Comparison of ENCODE assay signal across 16 cellular contexts in genomic region chr17:61313515-61314326, GRCh38.
DNase-seq lines count a peak whose midpoint lies in the region; ATAC-seq and TF ChIP-seq lines count a peak whose summit lies in the region.
"Had no signal": no experiment of that assay in that cellular context is flagged by ENCODE, and none has a peak within 500 bp of the region (broad histone marks: within the 10 kb centered on the region; RNA-seq: fewer than 3 reads in every experiment).

No MANE protein-coding gene starts in this region.

- H3K4me3 Mint-ChIP-seq in GM23338, result no peak overlapping the region
- H3K4me3 Mint-ChIP-seq: activated CD8-positive, alpha-beta T cell treated with anti-CD3 and anti-CD28 coated beads for 36 hours had no signal

- WGBS in hepatocyte (ENCODE audit: low lambda C conversion rate, missing lambda C conversion rate), result 76% methylated on average over 20 of the region's 20 CpGs
- whole genome bisulfite sequencing in psoas muscle, 3 donors, result 30 to 57% (median 37%) methylated on average over 20 of the region's 20 CpGs
- WGBS in suprapubic skin, result 58% methylated on average over 20 of the region's 20 CpGs

- intact Hi-C loops in psoas muscle (cut with DNase I), result no loop called here
- intact Hi-C loops in vagina (cut with DNase I), result no loop called here

- H4K20me1 ChIP-seq in hepatocyte (ENCODE audit: insufficient read depth, poor library complexity, severe bottlenecking) (no peaks in the 10 kb centered on the region), GM23338 (replicated peaks; ENCODE audit: insufficient read depth) (no peaks in the 10 kb centered on the region)

- no peak overlapping the region for H3K27ac Mint-ChIP-seq in GM23338
- H3K27ac Mint-ChIP-seq: activated CD8-positive, alpha-beta T cell treated with anti-CD3 and anti-CD28 coated beads for 36 hours had no signal

- DNase-seq in hepatocyte (ENCODE audit: low spot score), result no peak
- DNase-seq in psoas muscle, result no peak
- DNase-seq in vagina (ENCODE audit: extremely low spot score in 2 of 2), result no peak
- no peak for DNase-seq in NCI-H2081 treated with DMSO at 0.1 percent for 48 hours (lab: John Stamatoyannopoulos, UW)
- DNase-seq in suprapubic skin (ENCODE audit: low spot score in 2 of 2), result no peak
- DNase-seq in GM23338 (ENCODE audit: low spot score), result no peak
- DNase-seq: activated CD8-positive, alpha-beta T cell treated with anti-CD3 and anti-CD28 coated beads for 36 hours; effector CD8-positive, alpha-beta T cell; left colon; NCI-H1092; stimulated activated CD4-positive, alpha-beta T cell treated with anti-CD3 and anti-CD28 coated beads, Interleukin-12 subunit alpha, Interleukin-12 subunit beta, amount 100 ng/mL, for 4 hours had no signal

- H3K4me2 ChIP-seq in hepatocyte (no peak overlapping the region), GM23338 (no peak overlapping the region)

- peaks cover 10% of the 10 kb centered on the region for H3K27me3 Mint-ChIP-seq in GM23338 (ENCODE audit: insufficient read depth, low read depth, poor library complexity)
- H3K27me3 Mint-ChIP-seq: activated CD8-positive, alpha-beta T cell treated with anti-CD3 and anti-CD28 coated beads for 36 hours had no signal

- H3K79me2 ChIP-seq in hepatocyte (no peaks in the 10 kb centered on the region), GM23338 (replicated peaks; ENCODE audit: insufficient read depth) (no peaks in the 10 kb centered on the region)

- no peak overlapping the region for H3K4me3 ChIP-seq in hepatocyte
- no peak overlapping the region for H3K4me3 ChIP-seq in psoas muscle
- no peak overlapping the region for H3K4me3 ChIP-seq in vagina
- H3K4me3 ChIP-seq in suprapubic skin, result no peak overlapping the region
- no peak overlapping the region for H3K4me3 ChIP-seq in GM23338
- H3K4me3 ChIP-seq: GM12878, SJSA1, tibial nerve had no signal

- TF ChIP-seq POLR2A in vagina (IDR thresholded peaks at IDR 0.05) (no peak), suprapubic skin (IDR thresholded peaks at IDR 0.05) (no peak)

- H3K9me3 ChIP-seq in hepatocyte (ENCODE audit: low read depth) (no peaks in the 10 kb centered on the region), psoas muscle (no peaks in the 10 kb centered on the region), vagina (no peaks in the 10 kb centered on the region), suprapubic skin (no peaks in the 10 kb centered on the region)
- H3K9me3 ChIP-seq: SJSA1, tibial nerve had no signal

- H3K4me1 ChIP-seq in hepatocyte (ENCODE audit: insufficient read depth) (peaks cover 23% of the 10 kb centered on the region), psoas muscle (peaks cover 21% of the 10 kb centered on the region), vagina (peaks cover 35% of the 10 kb centered on the region), suprapubic skin (peaks cover 23% of the 10 kb centered on the region), GM23338 (ENCODE audit: insufficient read depth) (0 out of 2 replicates have a peak, but pooled peaks cover 3% of the 10 kb centered on the region)

- no peaks in the 10 kb centered on the region for H3K36me3 Mint-ChIP-seq in GM23338 (ENCODE audit: low read depth)

- TF ChIP-seq CTCF in hepatocyte (IDR thresholded peaks at IDR 0.05; ENCODE audit: poor library complexity) (no peak), psoas muscle (IDR thresholded peaks at IDR 0.05) (no peak), vagina (IDR thresholded peaks at IDR 0.05) (no peak), suprapubic skin (IDR thresholded peaks at IDR 0.05) (no peak), GM23338 (conservative IDR thresholded peaks at IDR 0.05; ENCODE audit: low read depth in 2 of 2) (no peak)

- H3K9me3 Mint-ChIP-seq in GM23338, result no peaks in the 10 kb centered on the region
- H3K9me3 Mint-ChIP-seq: activated CD8-positive, alpha-beta T cell treated with anti-CD3 and anti-CD28 coated beads for 36 hours had no signal

- H3K27ac ChIP-seq in cingulate gyrus (ENCODE audit: low read depth, low read length) (peak overlapping the region; percentile 69), hepatocyte (peak overlapping the region; percentile 35), psoas muscle (peak overlapping the region; percentile 71), vagina (peak overlapping the region; percentile 63), suprapubic skin (no peak overlapping the region), GM23338 (ENCODE audit: low read depth) (no peak overlapping the region)
- H3K27ac ChIP-seq: C4-2B, SJSA1 had no signal

- H3K27me3 ChIP-seq in hepatocyte (no peaks in the 10 kb centered on the region), psoas muscle (ENCODE audit: insufficient read depth in 3 of 3, low read length in 2 of 3) (no peaks in the 10 kb centered on the region), vagina (no peaks in the 10 kb centered on the region), suprapubic skin (no peaks in the 10 kb centered on the region), GM23338 (ENCODE audit: insufficient read depth) (no peaks in the 10 kb centered on the region)
- H3K27me3 ChIP-seq: SJSA1, tibial nerve had no signal

- H3K36me3 ChIP-seq in hepatocyte (replicated peaks; ENCODE audit: insufficient read depth, low read depth), result no peaks in the 10 kb centered on the region
- H3K36me3 ChIP-seq in psoas muscle (ENCODE audit: insufficient read depth in 1 of 2, low read depth in 1 of 2), result no peaks in the 10 kb centered on the region
- H3K36me3 ChIP-seq in vagina, result no peaks in the 10 kb centered on the region
- no peaks in the 10 kb centered on the region for H3K36me3 ChIP-seq in suprapubic skin
- H3K36me3 ChIP-seq in GM23338 (ENCODE audit: insufficient read depth), result no peaks in the 10 kb centered on the region
- H3K36me3 ChIP-seq: SJSA1, tibial nerve had no signal

- H3K9me2 ChIP-seq in hepatocyte (replicated peaks; ENCODE audit: insufficient read depth), result no peaks in the 10 kb centered on the region
- H3K9me2 ChIP-seq in GM23338 (ENCODE audit: insufficient read depth), result no peaks in the 10 kb centered on the region

- H3F3A ChIP-seq in GM23338 (replicated peaks; ENCODE audit: low read depth), result no peaks in the 10 kb centered on the region

- ATAC-seq in psoas muscle (peak in 1 of 4 donors; percentile 24), GM23338 (no peak)
- ATAC-seq: activated CD8-positive, alpha-beta T cell treated with anti-CD3 and anti-CD28 coated beads for 36 hours; GM12878; left colon had no signal

- TF ChIP-seq EP300 in suprapubic skin (IDR thresholded peaks at IDR 0.05), result no peak

- H2AFZ ChIP-seq in hepatocyte (no peak overlapping the region), GM23338 (no peak overlapping the region)

- H3K4me1 Mint-ChIP-seq in GM23338, result peaks cover 6% of the 10 kb centered on the region; the same call in 2 of the 3 replicates

TF ChIP-seq in GM23338, 12 proteins besides CTCF, POLR2A, EP300 and RAD21:
- TF ChIP-seq ZNF331 (CRISPR knock-in tag; IDR thresholded peaks at IDR 0.05; ENCODE audit: low read depth), result no peak
- no peak for TF ChIP-seq NANOG (IDR thresholded peaks at IDR 0.05; ENCODE audit: borderline replicate concordance)
- TF ChIP-seq EZH2phosphoT487 (IDR thresholded peaks at IDR 0.05; ENCODE audit: unreplicated experiment), result no peak
- TF ChIP-seq ETS1 (IDR thresholded peaks at IDR 0.05), result no peak

Comparison
In these comparisons a context has a peak if more than half of its experiments do, and no peak if none do; other contexts are left out.
1. H3K27ac ChIP-seq: peak in cingulate gyrus (single experiment), hepatocyte (single experiment), psoas muscle (single experiment) and vagina (single experiment); none in suprapubic skin (single experiment) and GM23338 (single experiment).